In genomic region chr12:100745378-100746071, GRCh38 we compare ENCODE assay signal across 9 cellular contexts. TPM values are rescaled to one million over a fixed set of nuclear protein-coding genes. Genes with fewer than 3 reads are reported as not detected.
"Had no signal": no experiment of that assay in that cellular context is flagged by ENCODE, and none has a peak within 500 bp of the region (broad histone marks: within the 10 kb centered on the region; RNA-seq: fewer than 3 reads in every experiment).

No MANE protein-coding gene starts in this region.

- H3K4me1 ChIP-seq: HAP-1 had no signal

- H3K27ac ChIP-seq: KMS-11 had no signal

- H2AFZ ChIP-seq: GM23338 had no signal

- DNase-seq: H7, HFFc6, KBM-7 had no signal

- H3K9me3 ChIP-seq: HAP-1 had no signal

- ATAC-seq: GM23338, HCT116 had no signal

- FAIRE-seq: HTR-8/SVneo had no signal

- H3K4me2 ChIP-seq: GM23338, KMS-11 had no signal

- H3K4me3 ChIP-seq: GM23338, HAP-1 had no signal

- H3K9ac ChIP-seq: KMS-11 had no signal

RNA-seq across cellular contexts. Expression of gene ANO4, which starts 49.1 kb away (rescaled TPM):
- total RNA-seq: HFFc6, HT-29 had no signal
